In the genomic region with DNA sequence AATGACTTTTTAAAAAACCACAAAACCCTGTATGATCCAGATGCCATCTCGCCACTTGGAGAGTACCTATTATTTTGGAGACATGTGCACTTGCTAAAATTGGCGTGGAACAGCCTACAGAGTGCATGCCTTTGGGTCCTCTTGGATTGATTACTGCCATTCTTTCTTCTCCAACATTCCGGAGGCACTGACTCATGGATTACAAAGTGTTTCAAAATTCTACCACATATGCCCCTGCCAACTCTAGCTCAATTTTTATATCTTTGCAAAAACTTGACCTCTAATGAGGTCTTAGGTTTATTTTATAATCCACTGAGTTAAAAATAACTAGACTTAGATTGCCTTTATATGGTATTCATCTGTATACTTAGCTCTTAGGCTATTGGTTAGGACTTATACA, we compare ENCODE assay signal across 1 cellular context.
TF ChIP-seq lines count a peak whose summit lies in the region.

No MANE protein-coding gene starts in this region.

TF ChIP-seq in HepG2, 621 proteins besides CTCF, POLR2A, EP300 and RAD21 (continued from another document):
- TF ChIP-seq FOSL1 (CRISPR knock-in tag; IDR thresholded peaks at IDR 0.05; ENCODE audit: borderline replicate concordance) = 0 out of 2 replicates have a peak, but pooled peaks have one; percentile 16
